8 cellular contexts compared by ENCODE assay signal in genomic region chr1:107430540-107431228, GRCh38.
DNase-seq lines count a peak whose midpoint lies in the region; ATAC-seq and TF ChIP-seq lines count a peak whose summit lies in the region.

No MANE protein-coding gene starts in this region.

- no peak overlapping the region for H3K4me3 ChIP-seq in stomach

- H3K4me3 Mint-ChIP-seq in activated naive CD8-positive, alpha-beta T cell treated with anti-CD3 and anti-CD28 coated beads, Interleukin-2, amount 50 U/mL, for 24 hours = no peak overlapping the region

- no peak overlapping the region for H3K27ac ChIP-seq in stomach

- H3K4me1 Mint-ChIP-seq in activated naive CD8-positive, alpha-beta T cell treated with anti-CD3 and anti-CD28 coated beads, Interleukin-2, amount 50 U/mL, for 24 hours = no peaks in the 10 kb centered on the region

- H3K9me3 Mint-ChIP-seq in activated naive CD8-positive, alpha-beta T cell treated with anti-CD3 and anti-CD28 coated beads, Interleukin-2, amount 50 U/mL, for 24 hours = no peaks in the 10 kb centered on the region

- H3K9me3 ChIP-seq in stomach = peaks cover 0 to 3% (median 0%) of the 10 kb centered on the region in 4 donors

- peak; percentile 68 for ATAC-seq in GM18499 (IDR thresholded peaks at IDR 0.05; ENCODE audit: insufficient read depth, unreplicated experiment)
- peak; percentile 72 for ATAC-seq in HG02763 (IDR thresholded peaks at IDR 0.05; ENCODE audit: unreplicated experiment)
- no peak for ATAC-seq in activated naive CD8-positive, alpha-beta T cell treated with anti-CD3 and anti-CD28 coated beads, Interleukin-2, amount 50 U/mL, for 24 hours

- no peaks in the 10 kb centered on the region for H3K36me3 Mint-ChIP-seq in activated naive CD8-positive, alpha-beta T cell treated with anti-CD3 and anti-CD28 coated beads, Interleukin-2, amount 50 U/mL, for 24 hours (ENCODE audit: low read depth)

- no peak for TF ChIP-seq POLR2A in stomach (IDR thresholded peaks at IDR 0.05)

- 42 to 57% (median 48%) methylated on average over 14 of the region's 14 CpGs for WGBS in stomach, 5 donors

- peak in 5 of 7 experiments; percentile 47 to 71 (median 61) for TF ChIP-seq CTCF in stomach (IDR thresholded peaks at IDR 0.05)

- H3K36me3 ChIP-seq in stomach = no peaks in the 10 kb centered on the region

- DNase-seq in COLO829 (ENCODE audit: low spot score) (peak; percentile 21), NCI-H2107 treated with DMSO at 0.1 percent for 48 hours (lab: John Stamatoyannopoulos, UW; ENCODE audit: unreplicated experiment) (peak; percentile 38), inferior parietal cortex (ENCODE audit: extremely low spot score) (peak; percentile 44), stomach (peak; percentile 35)
- peak; percentile 17 for DNase-seq in activated naive CD8-positive, alpha-beta T cell treated with anti-CD3 and anti-CD28 coated beads, Interleukin-2, amount 50 U/mL, for 24 hours
- no peak for DNase-seq in central memory CD4-positive, alpha-beta T cell

- no peaks in the 10 kb centered on the region for H3K27me3 ChIP-seq in stomach

- TF ChIP-seq EP300 in stomach (IDR thresholded peaks at IDR 0.05) = no peak

- intact Hi-C loops in stomach (cut with DNase I; ENCODE audit: low total_unique reads) = no loop called here

- peaks cover 6% of the 10 kb centered on the region for H3K27me3 Mint-ChIP-seq in activated naive CD8-positive, alpha-beta T cell treated with anti-CD3 and anti-CD28 coated beads, Interleukin-2, amount 50 U/mL, for 24 hours

- no peak overlapping the region for H3K27ac Mint-ChIP-seq in activated naive CD8-positive, alpha-beta T cell treated with anti-CD3 and anti-CD28 coated beads, Interleukin-2, amount 50 U/mL, for 24 hours

- no peaks in the 10 kb centered on the region for H3K4me1 ChIP-seq in stomach
